36 cellular contexts compared by ENCODE assay signal in genomic region chr5:41778410-41778809, GRCh38.
"Had no signal": no experiment of that assay in that cellular context is flagged by ENCODE, and none has a peak within 500 bp of the region (broad histone marks: within the 10 kb centered on the region; RNA-seq: fewer than 3 reads in every experiment).

No MANE protein-coding gene starts in this region.

- H3K27me3 ChIP-seq: ascending aorta, cardiac muscle cell had no signal

- ATAC-seq: activated CD8-positive, alpha-beta T cell treated with anti-CD3 and anti-CD28 coated beads for 36 hours; activated naive CD8-positive, alpha-beta T cell treated with anti-CD3 and anti-CD28 coated beads, Interleukin-2, amount 50 U/mL, for 24 hours had no signal

- H3K4me3 ChIP-seq: ascending aorta, cardiac muscle cell had no signal

- H3K9me3 ChIP-seq: ascending aorta had no signal

- H3K36me3 ChIP-seq: ascending aorta, cardiac muscle cell had no signal

- H3K9me3 Mint-ChIP-seq: activated B cell treated with CpG ODN at 0.5 μM for 24 hours; activated CD4-positive, alpha-beta memory T cell treated with anti-CD3 and anti-CD28 coated beads for 36 hours; activated CD4-positive, alpha-beta T cell treated with anti-CD3 and anti-CD28 coated beads, Interleukin-2, amount 10 ng/mL, durations not matched to agents 24 days and 14 days; activated CD8-positive, alpha-beta T cell treated with anti-CD3 and anti-CD28 coated beads for 36 hours; activated naive CD4-positive, alpha-beta T cell treated with anti-CD3 and anti-CD28 coated beads, Interleukin-2, amount 10 ng/mL, durations not matched to agents 7 days and 5 days; activated naive CD4-positive, alpha-beta T cell treated with anti-CD3 and anti-CD28 coated beads, Interleukin-2, amount 50 U/mL, for 24 hours; activated naive CD8-positive, alpha-beta T cell treated with anti-CD3 and anti-CD28 coated beads, Interleukin-2, amount 10 ng/mL, durations not matched to agents 7 days and 5 days; activated naive CD8-positive, alpha-beta T cell treated with anti-CD3 and anti-CD28 coated beads, Interleukin-2, amount 50 U/mL, for 24 hours; activated T-helper 2 cell treated with anti-CD3 and anti-CD28 coated beads, Interferon-gamma antibody, Interleukin-2, Interleukin-4, amounts not matched to agents 10 μg/mL and 5 μg/mL and 100 μg/mL, durations not matched to agents 14 hours and 24 hours and 36 hours; brain; central memory CD8-positive, alpha-beta T cell; T-helper 1 cell treated with Interleukin-12 subunit alpha and Interleukin-12 subunit beta and Interleukin-4 antibody, amounts not matched to agents 30 μg/mL and 1 μg/mL, for 36 hours; T-helper 2 cell treated with Interferon-gamma antibody and Interleukin-4, amounts not matched to agents 5 μg/mL and 100 μg/mL, for 36 hours had no signal

- H3K27ac ChIP-seq: ascending aorta, cardiac muscle cell, VCaP had no signal

- FAIRE-seq: bronchial epithelial cell, TTC549 had no signal

- H3K4me1 Mint-ChIP-seq: activated B cell treated with CpG ODN at 0.5 μM for 24 hours; activated naive CD4-positive, alpha-beta T cell treated with anti-CD3 and anti-CD28 coated beads, Interleukin-2, amount 10 ng/mL, durations not matched to agents 7 days and 5 days; activated naive CD8-positive, alpha-beta T cell treated with anti-CD3 and anti-CD28 coated beads, Interleukin-2, amount 50 U/mL, for 24 hours; brain had no signal

- H3K4me3 Mint-ChIP-seq: activated B cell treated with CpG ODN at 0.5 μM for 24 hours; activated CD4-positive, alpha-beta memory T cell treated with anti-CD3 and anti-CD28 coated beads for 36 hours; activated CD4-positive, alpha-beta T cell treated with anti-CD3 and anti-CD28 coated beads, Interleukin-2, amount 10 ng/mL, durations not matched to agents 24 days and 14 days; activated CD8-positive, alpha-beta T cell treated with anti-CD3 and anti-CD28 coated beads for 36 hours; activated naive CD4-positive, alpha-beta T cell treated with anti-CD3 and anti-CD28 coated beads, Interleukin-2, amount 10 ng/mL, durations not matched to agents 7 days and 5 days; activated naive CD4-positive, alpha-beta T cell treated with anti-CD3 and anti-CD28 coated beads, Interleukin-2, amount 50 U/mL, for 24 hours; activated naive CD8-positive, alpha-beta T cell; activated naive CD8-positive, alpha-beta T cell treated with anti-CD3 and anti-CD28 coated beads, Interleukin-2, amount 10 ng/mL, durations not matched to agents 7 days and 5 days; activated naive CD8-positive, alpha-beta T cell treated with anti-CD3 and anti-CD28 coated beads, Interleukin-2, amount 50 U/mL, for 24 hours; brain; central memory CD8-positive, alpha-beta T cell; T-helper 1 cell treated with Interleukin-12 subunit alpha and Interleukin-12 subunit beta and Interleukin-4 antibody, amounts not matched to agents 30 μg/mL and 1 μg/mL, for 36 hours; T-helper 2 cell treated with Interferon-gamma antibody and Interleukin-4, amounts not matched to agents 5 μg/mL and 100 μg/mL, for 36 hours had no signal

- H3K27me3 Mint-ChIP-seq: activated B cell treated with CpG ODN at 0.5 μM for 24 hours; activated CD4-positive, alpha-beta memory T cell treated with anti-CD3 and anti-CD28 coated beads for 36 hours; activated CD4-positive, alpha-beta T cell treated with anti-CD3 and anti-CD28 coated beads, Interleukin-2, amount 10 ng/mL, durations not matched to agents 24 days and 14 days; activated CD8-positive, alpha-beta T cell treated with anti-CD3 and anti-CD28 coated beads for 36 hours; activated naive CD4-positive, alpha-beta T cell treated with anti-CD3 and anti-CD28 coated beads, Interleukin-2, amount 10 ng/mL, durations not matched to agents 7 days and 5 days; activated naive CD4-positive, alpha-beta T cell treated with anti-CD3 and anti-CD28 coated beads, Interleukin-2, amount 50 U/mL, for 24 hours; activated naive CD8-positive, alpha-beta T cell; activated naive CD8-positive, alpha-beta T cell treated with anti-CD3 and anti-CD28 coated beads, Interleukin-2, amount 10 ng/mL, durations not matched to agents 7 days and 5 days; activated naive CD8-positive, alpha-beta T cell treated with anti-CD3 and anti-CD28 coated beads, Interleukin-2, amount 50 U/mL, for 24 hours; brain; central memory CD8-positive, alpha-beta T cell had no signal

- DNase-seq: activated B cell treated with CpG ODN at 0.5 μM for 24 hours; activated CD4-positive, alpha-beta memory T cell treated with anti-CD3 and anti-CD28 coated beads for 36 hours; activated CD4-positive, alpha-beta T cell treated with anti-CD3 and anti-CD28 coated beads for 4 hours; activated CD4-positive, alpha-beta T cell treated with anti-CD3 and anti-CD28 coated beads, Interleukin-2, amount 10 ng/mL, durations not matched to agents 24 days and 14 days; activated CD4-positive, alpha-beta T cell treated with anti-CD3 and anti-CD28 coated beads, Interleukin-2, amount 50 U/mL, for 1 hour; activated CD4-positive, alpha-beta T cell treated with anti-CD3 and anti-CD28 coated beads, Interleukin-2, amount 50 U/mL, for 4 hours; activated CD4-positive, CD25-positive, alpha-beta regulatory T cell treated with anti-CD3 and anti-CD28 coated beads, Interleukin-2, amount 50 U/mL, for 72 hours; activated CD8-positive, alpha-beta memory T cell treated with anti-CD3 and anti-CD28 coated beads, Interleukin-2, amount 50 U/mL, for 4 hours; activated CD8-positive, alpha-beta T cell treated with anti-CD3 and anti-CD28 coated beads for 36 hours; activated effector memory CD4-positive, alpha-beta T cell treated with Interleukin-2 at 50 U/mL for 16 hours; activated gamma-delta T cell; activated naive CD4-positive, alpha-beta T cell treated with anti-CD3 and anti-CD28 coated beads, Interleukin-2, amount 10 ng/mL, durations not matched to agents 7 days and 5 days; activated naive CD4-positive, alpha-beta T cell treated with Interleukin-2 at 50 U/mL for 16 hours; activated naive CD8-positive, alpha-beta T cell treated with anti-CD3 and anti-CD28 coated beads, Interleukin-2, amount 10 ng/mL, durations not matched to agents 7 days and 5 days; activated naive CD8-positive, alpha-beta T cell treated with anti-CD3 and anti-CD28 coated beads, Interleukin-2, amount 50 U/mL, for 24 hours; activated T-cell treated with anti-CD3 and anti-CD28 coated beads for 4 hours; activated T-cell treated with anti-CD3 and anti-CD28 coated beads, Interleukin-2, amount 50 U/mL, for 1 hour; activated T-cell treated with anti-CD3 and anti-CD28 coated beads, Interleukin-2, amount 50 U/mL, for 48 hours; amygdala; anterior cingulate cortex; caudate nucleus; cerebellar nuclear complex; T-helper 2 cell; T-helper 9 cell had no signal
